34 cellular contexts compared by ENCODE assay signal in the genomic region with DNA sequence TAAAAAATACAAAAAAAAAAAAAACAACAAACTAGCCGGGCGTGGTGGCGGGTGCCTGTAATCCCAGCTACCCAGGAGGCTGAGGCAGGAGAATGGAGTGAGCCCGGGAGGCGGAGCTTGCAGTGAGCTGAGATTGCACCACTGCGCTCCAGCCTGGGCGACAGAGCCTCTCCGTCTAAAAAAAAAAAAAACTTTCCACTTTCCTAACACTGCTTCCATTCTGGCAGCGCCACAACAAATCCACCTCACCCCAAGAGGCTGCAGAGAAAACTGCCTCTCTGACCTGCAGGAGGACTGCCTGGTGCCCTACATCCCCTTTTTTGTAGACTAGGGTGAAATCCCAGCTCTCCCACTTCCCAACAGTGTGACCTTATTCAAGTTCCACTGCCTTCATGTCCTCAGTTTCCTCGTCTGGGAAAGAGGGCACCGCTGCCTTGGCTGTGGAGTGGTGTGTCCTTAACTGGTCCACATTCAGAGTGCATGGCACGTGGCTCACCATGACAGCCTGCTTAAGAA. TPM values are rescaled to one million over a fixed set of nuclear protein-coding genes. Genes with fewer than 3 reads are reported as not detected.
"Had no signal": no experiment of that assay in that cellular context is flagged by ENCODE, and none has a peak within 500 bp of the region (broad histone marks: within the 10 kb centered on the region; RNA-seq: fewer than 3 reads in every experiment).

No MANE protein-coding gene starts in this region.

- ATAC-seq: heart right ventricle; left ventricle myocardium superior; natural killer cell; stimulated activated naive B cell treated with anti-CD40 and anti-IgM and Interleukin-4, amounts not matched to agents 10 μg/mL and 1 μg/mL and 100 μg/mL, for 72 hours; stimulated activated naive CD8-positive, alpha-beta T cell treated with anti-CD3 and anti-CD28 coated beads, Interleukin-15, amount 100 ng/mL, for 72 hours had no signal

- H3K4me1 Mint-ChIP-seq: immature natural killer cell; memory B cell; natural killer cell; stimulated activated naive B cell treated with anti-CD40 and anti-IgM and Interleukin-4, amounts not matched to agents 10 μg/mL and 1 μg/mL and 100 μg/mL, for 72 hours; stimulated activated naive CD8-positive, alpha-beta T cell treated with anti-CD3 and anti-CD28 coated beads, Interleukin-15, amount 100 ng/mL, for 72 hours had no signal

- H3K27me3 ChIP-seq: neutrophil, vagina had no signal

- H3K4me3 Mint-ChIP-seq: immature natural killer cell; memory B cell; natural killer cell; neural crest cell; stimulated activated naive B cell treated with anti-CD40 and anti-IgM and Interleukin-4, amounts not matched to agents 10 μg/mL and 1 μg/mL and 100 μg/mL, for 72 hours; stimulated activated naive CD8-positive, alpha-beta T cell treated with anti-CD3 and anti-CD28 coated beads, Interleukin-15, amount 100 ng/mL, for 72 hours had no signal

- H3K27ac ChIP-seq: coronary artery, esophagus squamous epithelium, heart right ventricle, neutrophil, prostate gland, skin epidermis, suprapubic skin, vagina had no signal

- DNase-seq: dermis blood vessel endothelial cell; effector memory CD4-positive, alpha-beta T cell; esophagus squamous epithelium; foreskin melanocyte; glutamatergic neuron; heart right ventricle; hypothalamus; immature natural killer cell; islet precursor cell; kidney glomerular epithelial cell; left colon; left ventricle myocardium superior; natural killer cell; right cardiac atrium; stimulated activated CD4-positive, alpha-beta T cell treated with anti-CD3 and anti-CD28 coated beads, Interleukin-15, amount 100 ng/mL, for 24 hours; stimulated activated CD4-positive, alpha-beta T cell treated with anti-CD3 and anti-CD28 coated beads, Interleukin-2, amount 100 ng/mL, for 48 hours; stimulated activated naive B cell treated with anti-CD40 and anti-IgM and Interleukin-4, amounts not matched to agents 10 μg/mL and 1 μg/mL and 100 μg/mL, for 72 hours; stimulated activated naive CD8-positive, alpha-beta T cell treated with anti-CD3 and anti-CD28 coated beads, Interleukin-15, amount 100 ng/mL, for 72 hours; trophoblast cell had no signal

- H3K27ac Mint-ChIP-seq: immature natural killer cell; memory B cell; natural killer cell; stimulated activated naive B cell treated with anti-CD40 and anti-IgM and Interleukin-4, amounts not matched to agents 10 μg/mL and 1 μg/mL and 100 μg/mL, for 72 hours; stimulated activated naive CD8-positive, alpha-beta T cell treated with anti-CD3 and anti-CD28 coated beads, Interleukin-15, amount 100 ng/mL, for 72 hours had no signal

- H3K36me3 ChIP-seq: esophagus squamous epithelium, heart right ventricle, neutrophil, prostate gland, suprapubic skin, vagina had no signal

- H3K4me3 ChIP-seq: coronary artery, esophagus squamous epithelium, heart right ventricle, lung, prostate gland, skin epidermis, suprapubic skin, vagina had no signal

- H3K4me1 ChIP-seq: esophagus squamous epithelium, heart right ventricle, prostate gland, suprapubic skin, vagina had no signal

- H3K9me3 Mint-ChIP-seq: memory B cell; natural killer cell; stimulated activated naive B cell treated with anti-CD40 and anti-IgM and Interleukin-4, amounts not matched to agents 10 μg/mL and 1 μg/mL and 100 μg/mL, for 72 hours; stimulated activated naive CD8-positive, alpha-beta T cell treated with anti-CD3 and anti-CD28 coated beads, Interleukin-15, amount 100 ng/mL, for 72 hours had no signal

- H3K36me3 Mint-ChIP-seq: immature natural killer cell; memory B cell; natural killer cell; stimulated activated naive B cell treated with anti-CD40 and anti-IgM and Interleukin-4, amounts not matched to agents 10 μg/mL and 1 μg/mL and 100 μg/mL, for 72 hours had no signal

- H3K9me3 ChIP-seq: esophagus squamous epithelium, heart right ventricle, neutrophil, prostate gland, suprapubic skin, vagina had no signal

RNA-seq across cellular contexts. Expression of gene MBL2, which starts 2.6 kb away (rescaled TPM):
- total RNA-seq: dermis blood vessel endothelial cell, endothelial cell of umbilical vein, epithelial cell of proximal tubule, esophagus squamous epithelium, heart right ventricle, left colon, left ventricle myocardium superior, mononuclear cell, natural killer cell, neural crest cell, omental fat pad, prostate gland, renal cortical epithelial cell, right cardiac atrium, suprapubic skin, ureter, vagina had no signal
- polyA plus RNA-seq: endothelial cell of umbilical vein, heart right ventricle, immature natural killer cell, lung, right cardiac atrium had no signal
